In the genomic region with DNA sequence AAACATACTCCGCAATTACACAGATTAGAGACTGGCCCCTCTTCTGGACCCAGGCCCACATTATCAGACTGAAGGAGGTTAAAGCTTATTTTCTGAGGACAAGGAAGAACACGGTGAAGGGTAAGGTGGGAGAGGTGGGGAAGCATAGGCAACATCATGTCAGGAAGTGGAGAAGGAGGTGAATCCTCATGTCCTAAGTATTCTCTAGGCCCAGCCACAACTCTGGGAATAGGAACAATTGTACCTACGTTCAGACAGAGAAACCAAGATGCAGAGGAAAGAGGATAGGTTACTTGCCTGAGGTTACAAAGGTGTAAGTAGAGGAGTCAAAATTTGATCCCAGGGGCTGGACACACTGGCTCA, we compare ENCODE assay signal across 24 cellular contexts. TPM values are rescaled to one million over a fixed set of nuclear protein-coding genes. Genes with fewer than 3 reads are reported as not detected.
DNase-seq lines count a peak whose midpoint lies in the region; ATAC-seq, FAIRE-seq and TF ChIP-seq lines count a peak whose summit lies in the region.
"Had no signal": no experiment of that assay in that cellular context is flagged by ENCODE, and none has a peak within 500 bp of the region (broad histone marks: within the 10 kb centered on the region; RNA-seq: fewer than 3 reads in every experiment).

No MANE protein-coding gene starts in this region.

- H3K4me1 ChIP-seq in astrocyte (ENCODE audit: insufficient read depth, low read length) = peaks cover 29% of the 10 kb centered on the region
- H3K4me1 ChIP-seq: tibial nerve had no signal

- H3K9me3 Mint-ChIP-seq in HFFc6 (no peaks in the 10 kb centered on the region), astrocyte (ENCODE audit: unreplicated experiment) (peaks cover 2% of the 10 kb centered on the region), natural killer cell (no peaks in the 10 kb centered on the region)
- H3K9me3 Mint-ChIP-seq: activated B cell treated with CpG ODN at 0.5 μM for 24 hours; activated naive CD4-positive, alpha-beta T cell treated with anti-CD3 and anti-CD28 coated beads, Interleukin-2, amount 50 U/mL, for 72 hours; CD4-positive, alpha-beta T cell; H9; memory B cell; nephron; stimulated activated memory B cell treated with anti-CD40 and anti-IgM and Interleukin-4, amounts not matched to agents 10 μg/mL and 1 μg/mL and 100 μg/mL, for 72 hours had no signal

- FAIRE-seq in astrocyte (lab: Jason Lieb, UNC) = peak; percentile 26
- FAIRE-seq: kidney had no signal

- no peak overlapping the region for H3K4me3 ChIP-seq in astrocyte (ENCODE audit: insufficient read depth, low read depth, low read length)
- H3K4me3 ChIP-seq: cardiac muscle cell, tibial nerve had no signal

- no peaks in the 10 kb centered on the region for H3K27me3 ChIP-seq in astrocyte (ENCODE audit: insufficient read depth, low read length)
- H3K27me3 ChIP-seq: cardiac muscle cell, tibial nerve had no signal

- H4K20me1 ChIP-seq in astrocyte (ENCODE audit: insufficient read depth, low read length) = no peaks in the 10 kb centered on the region

- H3K27ac Mint-ChIP-seq in HFFc6 = peak overlapping the region; percentile 90
- peak overlapping the region; percentile 77 for H3K27ac Mint-ChIP-seq in astrocyte (ENCODE audit: unreplicated experiment)
- H3K27ac Mint-ChIP-seq in natural killer cell = peak overlapping the region; percentile 82 to 83
- H3K27ac Mint-ChIP-seq: activated B cell treated with CpG ODN at 0.5 μM for 24 hours; CD4-positive, alpha-beta T cell; H9; memory B cell; nephron; stimulated activated memory B cell treated with anti-CD40 and anti-IgM and Interleukin-4, amounts not matched to agents 10 μg/mL and 1 μg/mL and 100 μg/mL, for 72 hours had no signal

- TF ChIP-seq CTCF in HFFc6 (IDR thresholded peaks at IDR 0.05) (no peak), astrocyte (IDR thresholded peaks at IDR 0.05; ENCODE audit: insufficient read depth, low read depth, low read length) (no peak), natural killer cell (IDR thresholded peaks at IDR 0.05) (no peak)

- no peaks in the 10 kb centered on the region for H3K9me3 ChIP-seq in astrocyte (ENCODE audit: insufficient read depth, low read depth, low read length)
- H3K9me3 ChIP-seq: tibial nerve had no signal

- H3K9ac ChIP-seq in astrocyte (ENCODE audit: low read length) = no peak overlapping the region
- H3K9ac ChIP-seq: KMS-11 had no signal

- H3K36me3 Mint-ChIP-seq in HFFc6 (ENCODE audit: low read depth) = no peaks in the 10 kb centered on the region
- no peaks in the 10 kb centered on the region for H3K36me3 Mint-ChIP-seq in astrocyte (ENCODE audit: low read depth, unreplicated experiment)
- H3K36me3 Mint-ChIP-seq in natural killer cell = no peaks in the 10 kb centered on the region
- H3K36me3 Mint-ChIP-seq: activated naive CD4-positive, alpha-beta T cell treated with anti-CD3 and anti-CD28 coated beads, Interleukin-2, amount 50 U/mL, for 72 hours; memory B cell; stimulated activated memory B cell treated with anti-CD40 and anti-IgM and Interleukin-4, amounts not matched to agents 10 μg/mL and 1 μg/mL and 100 μg/mL, for 72 hours had no signal

- DNase-seq in NOMO-1 treated with dmso at 0.1 percent for 144 hours (lab: John Stamatoyannopoulos, UW; ENCODE audit: unreplicated experiment) (peak; percentile 77), NOMO-1 treated with DMSO at 0.1 percent for 48 hours (lab: John Stamatoyannopoulos, UW; ENCODE audit: unreplicated experiment) (no peak), HFFc6 (no peak), astrocyte (ENCODE audit: low read depth) (no peak), natural killer cell (no peak), OCI-M2 (lab: John Stamatoyannopoulos, UW; ENCODE audit: unreplicated experiment) (no peak), amygdala (lab: John Stamatoyannopoulos, UW) (no peak), A172 (ENCODE audit: low spot score) (no peak)
- DNase-seq: activated B cell treated with CpG ODN at 0.5 μM for 24 hours; activated CD8-positive, alpha-beta memory T cell treated with anti-CD3 and anti-CD28 coated beads, Interleukin-2, amount 50 U/mL, for 48 hours; CD4-positive, alpha-beta T cell; DND-41; H9; kidney; NCI-H1417; NCI-H774 had no signal

- peak overlapping the region; percentile 69 for H3K4me2 ChIP-seq in astrocyte (ENCODE audit: low read length)
- H3K4me2 ChIP-seq: KMS-11 had no signal

- intact Hi-C loops in natural killer cell (cut with micrococcal nuclease) = no loop called here

- H3K36me3 ChIP-seq in astrocyte (ENCODE audit: insufficient read depth, low read length) = no peaks in the 10 kb centered on the region
- H3K36me3 ChIP-seq: cardiac muscle cell, tibial nerve had no signal

- H3K79me2 ChIP-seq in astrocyte (ENCODE audit: insufficient read depth, low read length) = no peaks in the 10 kb centered on the region

- ATAC-seq in natural killer cell = no peak
- ATAC-seq: stimulated activated memory B cell treated with anti-CD40 and anti-IgM and Interleukin-4, amounts not matched to agents 10 μg/mL and 1 μg/mL and 100 μg/mL, for 72 hours had no signal

- H3K27ac ChIP-seq in astrocyte (ENCODE audit: low read depth, low read length) = peak overlapping the region; percentile 68
- H3K27ac ChIP-seq: 22Rv1, cardiac muscle cell, KMS-11, tibial nerve had no signal

- peak overlapping the region; percentile 40 for H2AFZ ChIP-seq in astrocyte (ENCODE audit: low read depth, low read length)

- peak overlapping the region; percentile 52 for H3K4me3 Mint-ChIP-seq in HFFc6
- H3K4me3 Mint-ChIP-seq in astrocyte (ENCODE audit: unreplicated experiment) = no peak overlapping the region
- no peak overlapping the region for H3K4me3 Mint-ChIP-seq in natural killer cell
- H3K4me3 Mint-ChIP-seq: activated B cell treated with CpG ODN at 0.5 μM for 24 hours; CD4-positive, alpha-beta T cell; H9; memory B cell; nephron; stimulated activated memory B cell treated with anti-CD40 and anti-IgM and Interleukin-4, amounts not matched to agents 10 μg/mL and 1 μg/mL and 100 μg/mL, for 72 hours had no signal

- peaks cover 53% of the 10 kb centered on the region for H3K4me1 Mint-ChIP-seq in HFFc6 (ENCODE audit: low read depth)
- H3K4me1 Mint-ChIP-seq in astrocyte (ENCODE audit: low read depth, unreplicated experiment) = peaks cover 31% of the 10 kb centered on the region
- H3K4me1 Mint-ChIP-seq in natural killer cell = peaks cover 21 to 25% of the 10 kb centered on the region in 2 donors
- H3K4me1 Mint-ChIP-seq: H9, nephron had no signal

- no peaks in the 10 kb centered on the region; the same call in 1 of the 2 replicates for H3K27me3 Mint-ChIP-seq in HFFc6 (ENCODE audit: insufficient read depth)
- H3K27me3 Mint-ChIP-seq in astrocyte (ENCODE audit: low read depth, unreplicated experiment) = no peaks in the 10 kb centered on the region
- no peaks in the 10 kb centered on the region for H3K27me3 Mint-ChIP-seq in natural killer cell (ENCODE audit: low read depth in 2 of 2)
- H3K27me3 Mint-ChIP-seq: activated B cell treated with CpG ODN at 0.5 μM for 24 hours; memory B cell; stimulated activated memory B cell treated with anti-CD40 and anti-IgM and Interleukin-4, amounts not matched to agents 10 μg/mL and 1 μg/mL and 100 μg/mL, for 72 hours had no signal

RNA-seq across cellular contexts. Expression of gene AIM2, which starts 15.8 kb away (rescaled TPM):
- under 1 TPM in 1 of 6 experiments, not detected in 5; 0.13 TPM for total RNA-seq in HFFc6 (2021; fragmentation: NEBNext Ultra II Directional; extraction: Animal tissue kit (Norgen Biotek cat#: 25700))
- total RNA-seq in astrocyte (1.3 and 1.5 TPM in 2 replicates), natural killer cell (1 to 10 TPM in 1 of 3 donors, not detected in 2; 1.1 TPM)
- total RNA-seq in A172 (2014; rRNA removed; shearing (Covaris generic)) = not detected in 2 replicates
- total RNA-seq: cardiac muscle cell had no signal
